In genomic region chr20:36344517-36345132, GRCh38 we compare ENCODE assay signal across 1 cellular context.
TF ChIP-seq lines count a peak whose summit lies in the region.

No MANE protein-coding gene starts in this region.

TF ChIP-seq in K562, 482 proteins besides CTCF, POLR2A, EP300 and RAD21 (continued from another document):
- no peak for TF ChIP-seq ZBTB11 (CRISPR knock-in tag; IDR thresholded peaks at IDR 0.05)
- TF ChIP-seq, protein P1, sequence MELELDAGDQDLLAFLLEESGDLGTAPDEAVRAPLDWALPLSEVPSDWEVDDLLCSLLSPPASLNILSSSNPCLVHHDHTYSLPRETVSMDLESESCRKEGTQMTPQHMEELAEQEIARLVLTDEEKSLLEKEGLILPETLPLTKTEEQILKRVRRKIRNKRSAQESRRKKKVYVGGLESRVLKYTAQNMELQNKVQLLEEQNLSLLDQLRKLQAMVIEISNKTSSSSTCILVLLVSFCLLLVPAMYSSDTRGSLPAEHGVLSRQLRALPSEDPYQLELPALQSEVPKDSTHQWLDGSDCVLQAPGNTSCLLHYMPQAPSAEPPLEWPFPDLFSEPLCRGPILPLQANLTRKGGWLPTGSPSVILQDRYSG (tag; conservative IDR thresholded peaks at IDR 0.05; ENCODE audit: low read depth): 0 out of 2 replicates have a peak, but pooled peaks have one; percentile 21
- TF ChIP-seq POLR3G (IDR thresholded peaks at IDR 0.05; ENCODE audit: extremely low read depth, insufficient read length, insufficient replicate concordance): no peak
- peak; percentile 67; the same call in 1 of the 2 replicates for TF ChIP-seq ZNF766 (CRISPR knock-in tag; conservative IDR thresholded peaks at IDR 0.05)
- peak; percentile 96 for TF ChIP-seq EHMT2 (IDR thresholded peaks at IDR 0.05)
- no peak for TF ChIP-seq PHTF2 (CRISPR knock-in tag; IDR thresholded peaks at IDR 0.05)
- TF ChIP-seq ATF7 (IDR thresholded peaks at IDR 0.05): no peak
- TF ChIP-seq TOE1 (IDR thresholded peaks at IDR 0.05; ENCODE audit: borderline replicate concordance): no peak
- no peak for TF ChIP-seq TOE1 (CRISPR knock-in tag; IDR thresholded peaks at IDR 0.05; ENCODE audit: borderline replicate concordance, low read depth)
- no peak for TF ChIP-seq IFI16 (CRISPR knock-in tag; IDR thresholded peaks at IDR 0.05)
- 0 out of 2 replicates have a peak, but pooled peaks have one; percentile 31 for TF ChIP-seq FOXJ3 (CRISPR knock-in tag; IDR thresholded peaks at IDR 0.05)
- peak; percentile 94 for TF ChIP-seq PRMT5 (CRISPR knock-in tag; IDR thresholded peaks at IDR 0.05)
- TF ChIP-seq AFF1 (IDR thresholded peaks at IDR 0.05; ENCODE audit: low read depth in 1 of 2, partially characterized antibody in 2 of 2): peak in 1 of 2 experiments; percentile 85
- no peak for TF ChIP-seq DDX20 (tag; IDR thresholded peaks at IDR 0.05; ENCODE audit: low read depth)
- TF ChIP-seq SIRT6 (IDR thresholded peaks at IDR 0.05; ENCODE audit: low read depth, low read length): no peak
- no peak for TF ChIP-seq ZNF354B (CRISPR knock-in tag; IDR thresholded peaks at IDR 0.05)
- TF ChIP-seq, protein P2, sequence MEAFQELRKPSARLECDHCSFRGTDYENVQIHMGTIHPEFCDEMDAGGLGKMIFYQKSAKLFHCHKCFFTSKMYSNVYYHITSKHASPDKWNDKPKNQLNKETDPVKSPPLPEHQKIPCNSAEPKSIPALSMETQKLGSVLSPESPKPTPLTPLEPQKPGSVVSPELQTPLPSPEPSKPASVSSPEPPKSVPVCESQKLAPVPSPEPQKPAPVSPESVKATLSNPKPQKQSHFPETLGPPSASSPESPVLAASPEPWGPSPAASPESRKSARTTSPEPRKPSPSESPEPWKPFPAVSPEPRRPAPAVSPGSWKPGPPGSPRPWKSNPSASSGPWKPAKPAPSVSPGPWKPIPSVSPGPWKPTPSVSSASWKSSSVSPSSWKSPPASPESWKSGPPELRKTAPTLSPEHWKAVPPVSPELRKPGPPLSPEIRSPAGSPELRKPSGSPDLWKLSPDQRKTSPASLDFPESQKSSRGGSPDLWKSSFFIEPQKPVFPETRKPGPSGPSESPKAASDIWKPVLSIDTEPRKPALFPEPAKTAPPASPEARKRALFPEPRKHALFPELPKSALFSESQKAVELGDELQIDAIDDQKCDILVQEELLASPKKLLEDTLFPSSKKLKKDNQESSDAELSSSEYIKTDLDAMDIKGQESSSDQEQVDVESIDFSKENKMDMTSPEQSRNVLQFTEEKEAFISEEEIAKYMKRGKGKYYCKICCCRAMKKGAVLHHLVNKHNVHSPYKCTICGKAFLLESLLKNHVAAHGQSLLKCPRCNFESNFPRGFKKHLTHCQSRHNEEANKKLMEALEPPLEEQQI (IDR thresholded peaks at IDR 0.05): no peak
- TF ChIP-seq, protein P3, sequence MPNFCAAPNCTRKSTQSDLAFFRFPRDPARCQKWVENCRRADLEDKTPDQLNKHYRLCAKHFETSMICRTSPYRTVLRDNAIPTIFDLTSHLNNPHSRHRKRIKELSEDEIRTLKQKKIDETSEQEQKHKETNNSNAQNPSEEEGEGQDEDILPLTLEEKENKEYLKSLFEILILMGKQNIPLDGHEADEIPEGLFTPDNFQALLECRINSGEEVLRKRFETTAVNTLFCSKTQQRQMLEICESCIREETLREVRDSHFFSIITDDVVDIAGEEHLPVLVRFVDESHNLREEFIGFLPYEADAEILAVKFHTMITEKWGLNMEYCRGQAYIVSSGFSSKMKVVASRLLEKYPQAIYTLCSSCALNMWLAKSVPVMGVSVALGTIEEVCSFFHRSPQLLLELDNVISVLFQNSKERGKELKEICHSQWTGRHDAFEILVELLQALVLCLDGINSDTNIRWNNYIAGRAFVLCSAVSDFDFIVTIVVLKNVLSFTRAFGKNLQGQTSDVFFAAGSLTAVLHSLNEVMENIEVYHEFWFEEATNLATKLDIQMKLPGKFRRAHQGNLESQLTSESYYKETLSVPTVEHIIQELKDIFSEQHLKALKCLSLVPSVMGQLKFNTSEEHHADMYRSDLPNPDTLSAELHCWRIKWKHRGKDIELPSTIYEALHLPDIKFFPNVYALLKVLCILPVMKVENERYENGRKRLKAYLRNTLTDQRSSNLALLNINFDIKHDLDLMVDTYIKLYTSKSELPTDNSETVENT (CRISPR knock-in tag; IDR thresholded peaks at IDR 0.05): no peak
- peak; percentile 40 for TF ChIP-seq ZFX (CRISPR knock-in tag; IDR thresholded peaks at IDR 0.05)
- no peak for TF ChIP-seq GTF2E2 (tag; IDR thresholded peaks at IDR 0.05)
- TF ChIP-seq MIER1 (IDR thresholded peaks at IDR 0.05; ENCODE audit: low read depth): peak; percentile 92
- no peak for TF ChIP-seq SPI1 (IDR thresholded peaks at IDR 0.05; ENCODE audit: borderline replicate concordance, low read depth, low read length)
- peak in 1 of 2 experiments; percentile 53; a peak in 1 of 4 replicates for TF ChIP-seq MAZ (CRISPR knock-in tag; conservative IDR thresholded peaks at IDR 0.05 in 1 of 2, IDR thresholded peaks at IDR 0.05 in 1 of 2)
- peak; percentile 96 for TF ChIP-seq REST (CRISPR knock-in tag; IDR thresholded peaks at IDR 0.05; ENCODE audit: low read depth)
TF ChIP-seq in K562: peak in this region for 12.
